In genomic region chr13:48533986-48534600, GRCh38 we compare ENCODE assay signal across 12 cellular contexts. TPM values are rescaled to one million over a fixed set of nuclear protein-coding genes. Genes with fewer than 3 reads are reported as not detected.
DNase-seq lines count a peak whose midpoint lies in the region; ATAC-seq and TF ChIP-seq lines count a peak whose summit lies in the region.
"Had no signal": no experiment of that assay in that cellular context is flagged by ENCODE, and none has a peak within 500 bp of the region (broad histone marks: within the 10 kb centered on the region; RNA-seq: fewer than 3 reads in every experiment).

No MANE protein-coding gene starts in this region.

- peak overlapping the region; percentile 0 for H3K27ac ChIP-seq in effector memory CD4-positive, alpha-beta T cell (ENCODE audit: insufficient read depth, low read length, poor library complexity, severe bottlenecking)
- H3K27ac ChIP-seq in sigmoid colon = peak overlapping the region in 3 of 4 donors; percentile 94 to 98 (median 96)

- peaks cover 18% of the 10 kb centered on the region for H3K4me1 ChIP-seq in effector memory CD4-positive, alpha-beta T cell (ENCODE audit: control insufficient read depth, insufficient read depth, low read length, poor library complexity, severe bottlenecking)
- peaks cover 0 to 19% (median 11%) of the 10 kb centered on the region in 4 donors for H3K4me1 ChIP-seq in sigmoid colon

- ATAC-seq in GM19397 (IDR thresholded peaks at IDR 0.05; ENCODE audit: unreplicated experiment) = no peak

- H3K36me3 ChIP-seq in effector memory CD4-positive, alpha-beta T cell (ENCODE audit: control insufficient read depth, insufficient read depth, low read length) = no peaks in the 10 kb centered on the region
- H3K36me3 ChIP-seq in sigmoid colon = no peaks in the 10 kb centered on the region

- peak; percentile 8 for DNase-seq in NCI-H748 (lab: John Stamatoyannopoulos, UW; ENCODE audit: unreplicated experiment)
- DNase-seq in NCI-H748 treated with DMSO at 0.1 percent for 48 hours (lab: John Stamatoyannopoulos, UW) = no peak
- peak; percentile 50 for DNase-seq in NOMO-1 treated with DMSO at 0.1 percent for 48 hours (lab: John Stamatoyannopoulos, UW; ENCODE audit: unreplicated experiment)
- DNase-seq in effector memory CD4-positive, alpha-beta T cell = no peak
- no peak for DNase-seq in sigmoid colon
- DNase-seq in HCEC 1CT = no peak
- DNase-seq in HuH-7 (ENCODE audit: low spot score) = no peak
- DNase-seq: 8988T; activated CD8-positive, alpha-beta memory T cell treated with anti-CD3 and anti-CD28 coated beads for 24 hours; kidney; NK-92 treated with Interleukin-12 subunit alpha and Interleukin-12 subunit beta, amount 100 ng/mL, for 24 hours had no signal

- intact Hi-C loops in sigmoid colon (cut with DNase I) = loop anchor here (2.0 to 5.0 kb wide), 6 partner anchors 47 to 1463 kb away; partner anchors contain the start of genes ITM2B, MED4, RB1 and TRIM13

- TF ChIP-seq POLR2A in sigmoid colon (IDR thresholded peaks at IDR 0.05) = no peak

- no peaks in the 10 kb centered on the region for H3K9me3 ChIP-seq in effector memory CD4-positive, alpha-beta T cell (ENCODE audit: control insufficient read depth, low read length)
- no peaks in the 10 kb centered on the region for H3K9me3 ChIP-seq in sigmoid colon

- no peak overlapping the region for H3K4me3 ChIP-seq in effector memory CD4-positive, alpha-beta T cell (ENCODE audit: insufficient read depth, low read depth, low read length, poor library complexity, severe bottlenecking)
- no peak overlapping the region for H3K4me3 ChIP-seq in sigmoid colon

- WGBS in sigmoid colon, 2 donors = 82 to 93% methylated on average over 8 of the region's 8 CpGs

- no peak for TF ChIP-seq EP300 in sigmoid colon (IDR thresholded peaks at IDR 0.05)

- no peaks in the 10 kb centered on the region for H3K27me3 ChIP-seq in effector memory CD4-positive, alpha-beta T cell (replicated peaks; ENCODE audit: control insufficient read depth, insufficient read depth, low read length, poor library complexity, severe bottlenecking)
- no peaks in the 10 kb centered on the region for H3K27me3 ChIP-seq in sigmoid colon

- TF ChIP-seq CTCF in sigmoid colon (IDR thresholded peaks at IDR 0.05) = no peak

RNA-seq across cellular contexts. Expression of gene RCBTB2, which starts 1.2 kb away (rescaled TPM):
- total RNA-seq in sigmoid colon = 10 to 100 TPM in 3 of 4 donors, 1 to 10 TPM in 1; 8.6 to 21.9 (median 14.9) TPM
- 1 to 10 TPM; 4.2 to 9.9 (median 4.8) TPM for polyA plus RNA-seq in sigmoid colon

Comparison
In these comparisons a context has a peak if more than half of its experiments do, and no peak if none do; other contexts are left out.
1. DNase-seq: peak in NCI-H748 (single experiment) and NOMO-1 treated with DMSO at 0.1 percent for 48 hours (single experiment); none in NCI-H748 treated with DMSO at 0.1 percent for 48 hours (single experiment), effector memory CD4-positive, alpha-beta T cell (0 of 3), sigmoid colon (single experiment), HCEC 1CT (single experiment) and HuH-7 (single experiment).